Comparison of ENCODE assay signal across 14 cellular contexts in genomic region chr1:108117908-108118902, GRCh38.
DNase-seq lines count a peak whose midpoint lies in the region; ATAC-seq, FAIRE-seq and TF ChIP-seq lines count a peak whose summit lies in the region.
"Had no signal": no experiment of that assay in that cellular context is flagged by ENCODE, and none has a peak within 500 bp of the region (broad histone marks: within the 10 kb centered on the region; RNA-seq: fewer than 3 reads in every experiment).

No MANE protein-coding gene starts in this region.

- H3K27ac ChIP-seq in brain microvascular endothelial cell, result no peak overlapping the region

- no peaks in the 10 kb centered on the region for H3K36me3 ChIP-seq in brain microvascular endothelial cell (replicated peaks)

- TF ChIP-seq POLR2A in NB4 (IDR thresholded peaks at IDR 0.05; ENCODE audit: extremely low read depth, insufficient read length), result no peak
- TF ChIP-seq POLR2A in GM12891 (IDR thresholded peaks at IDR 0.05; ENCODE audit: low read depth, low read length), result no peak

- FAIRE-seq in GM12891 (lab: Jason Lieb, UNC), result no peak
- FAIRE-seq: GM18507 had no signal

- H3K36me3 Mint-ChIP-seq in activated CD4-positive, alpha-beta memory T cell treated with anti-CD3 and anti-CD28 coated beads for 36 hours, result no peaks in the 10 kb centered on the region
- H3K36me3 Mint-ChIP-seq in activated CD4-positive, alpha-beta memory T cell treated with anti-CD3 and anti-CD28 coated beads, Interleukin-2, amount 10 ng/mL, durations not matched to agents 7 days and 5 days (ENCODE audit: low read depth), result no peaks in the 10 kb centered on the region

- H3K4me3 ChIP-seq in NB4 (ENCODE audit: low read depth, low read length) (no peak overlapping the region), brain microvascular endothelial cell (ENCODE audit: low read depth, low read length) (no peak overlapping the region)

- H3K27me3 Mint-ChIP-seq in activated CD4-positive, alpha-beta memory T cell treated with anti-CD3 and anti-CD28 coated beads for 36 hours, result peaks cover 5% of the 10 kb centered on the region
- peaks cover 11% of the 10 kb centered on the region for H3K27me3 Mint-ChIP-seq in activated CD4-positive, alpha-beta memory T cell treated with anti-CD3 and anti-CD28 coated beads, Interleukin-2, amount 10 ng/mL, durations not matched to agents 7 days and 5 days
- H3K27me3 Mint-ChIP-seq: activated B cell treated with CpG ODN at 0.5 μM for 24 hours; stimulated activated naive CD8-positive, alpha-beta T cell treated with anti-CD3 and anti-CD28 coated beads, Interleukin-15, Interleukin-2, amounts not matched to agents 100 ng/mL and 50 ng/mL, for 24 hours had no signal

- no peaks in the 10 kb centered on the region for H3K9me3 Mint-ChIP-seq in activated CD4-positive, alpha-beta memory T cell treated with anti-CD3 and anti-CD28 coated beads for 36 hours
- H3K9me3 Mint-ChIP-seq in activated CD4-positive, alpha-beta memory T cell treated with anti-CD3 and anti-CD28 coated beads, Interleukin-2, amount 10 ng/mL, durations not matched to agents 7 days and 5 days, result no peaks in the 10 kb centered on the region
- H3K9me3 Mint-ChIP-seq: activated B cell treated with CpG ODN at 0.5 μM for 24 hours; stimulated activated naive CD8-positive, alpha-beta T cell treated with anti-CD3 and anti-CD28 coated beads, Interleukin-15, Interleukin-2, amounts not matched to agents 100 ng/mL and 50 ng/mL, for 24 hours had no signal

- peak; percentile 41 for ATAC-seq in omental fat pad (ENCODE audit: low FRiP score)
- ATAC-seq in HG03520 (IDR thresholded peaks at IDR 0.05; ENCODE audit: unreplicated experiment), result no peak

- CTCF ChIA-PET in activated CD4-positive, alpha-beta memory T cell treated with anti-CD3 and anti-CD28 coated beads for 36 hours (lab: Charles Lee), result interaction anchor here (0.8 to 2.1 kb wide), 3 partner anchors 206 to 337 kb away, joined by 3 to 17 read pairs (median 3); no protein-coding TSS in a partner anchor
- CTCF ChIA-PET in activated CD4-positive, alpha-beta memory T cell treated with anti-CD3 and anti-CD28 coated beads, Interleukin-2, amount 10 ng/mL, durations not matched to agents 7 days and 5 days (lab: Charles Lee), result interaction anchor here (1.1 to 2.9 kb wide), 2 partner anchors 20 to 336 kb away, joined by 3 to 24 read pairs; no protein-coding TSS in a partner anchor

- peaks cover 4% of the 10 kb centered on the region for H3K4me1 Mint-ChIP-seq in activated CD4-positive, alpha-beta memory T cell treated with anti-CD3 and anti-CD28 coated beads for 36 hours (ENCODE audit: low read depth)
- peaks cover 2% of the 10 kb centered on the region for H3K4me1 Mint-ChIP-seq in activated CD4-positive, alpha-beta memory T cell treated with anti-CD3 and anti-CD28 coated beads, Interleukin-2, amount 10 ng/mL, durations not matched to agents 7 days and 5 days

- no peaks in the 10 kb centered on the region for H3K27me3 ChIP-seq in brain microvascular endothelial cell (replicated peaks)

- peak; percentile 15 for DNase-seq in activated CD4-positive, alpha-beta memory T cell treated with anti-CD3 and anti-CD28 coated beads for 36 hours
- DNase-seq in activated CD4-positive, alpha-beta memory T cell treated with anti-CD3 and anti-CD28 coated beads, Interleukin-2, amount 10 ng/mL, durations not matched to agents 7 days and 5 days, result no peak
- DNase-seq in NB4 (ENCODE audit: low read depth), result peak; percentile 94
- peak; percentile 89 for DNase-seq in brain microvascular endothelial cell
- DNase-seq in omental fat pad (ENCODE audit: low spot score), result no peak
- no peak for DNase-seq in activated CD4-positive, alpha-beta T cell treated with anti-CD3 and anti-CD28 coated beads for 1 hour
- DNase-seq in GM12891 (ENCODE audit: insufficient read length, low spot score), result no peak
- DNase-seq: activated B cell treated with CpG ODN at 0.5 μM for 24 hours; midbrain; NCI-H526; stimulated activated CD4-positive, alpha-beta T cell treated with anti-CD3 and anti-CD28 coated beads, Interleukin-12 subunit alpha, Interleukin-12 subunit beta, amount 100 ng/mL, for 4 hours had no signal

- intact Hi-C loops in activated CD4-positive, alpha-beta memory T cell treated with anti-CD3 and anti-CD28 coated beads for 36 hours (cut with micrococcal nuclease), result no loop called here

- no peak overlapping the region for H3K27ac Mint-ChIP-seq in activated CD4-positive, alpha-beta memory T cell treated with anti-CD3 and anti-CD28 coated beads for 36 hours
- no peak overlapping the region for H3K27ac Mint-ChIP-seq in activated CD4-positive, alpha-beta memory T cell treated with anti-CD3 and anti-CD28 coated beads, Interleukin-2, amount 10 ng/mL, durations not matched to agents 7 days and 5 days
- H3K27ac Mint-ChIP-seq: activated B cell treated with CpG ODN at 0.5 μM for 24 hours; stimulated activated naive CD8-positive, alpha-beta T cell treated with anti-CD3 and anti-CD28 coated beads, Interleukin-15, Interleukin-2, amounts not matched to agents 100 ng/mL and 50 ng/mL, for 24 hours had no signal

- POLR2A ChIA-PET in activated CD4-positive, alpha-beta memory T cell treated with anti-CD3 and anti-CD28 coated beads for 36 hours (lab: Charles Lee), result interaction anchor here (1.2 kb wide), 1 partner anchor 154 kb away, joined by 4 read pairs; no protein-coding TSS in a partner anchor
- POLR2A ChIA-PET in activated CD4-positive, alpha-beta memory T cell treated with anti-CD3 and anti-CD28 coated beads, Interleukin-2, amount 10 ng/mL, durations not matched to agents 7 days and 5 days (lab: Charles Lee), result no interaction called here

- H3K4me3 Mint-ChIP-seq in activated CD4-positive, alpha-beta memory T cell treated with anti-CD3 and anti-CD28 coated beads for 36 hours, result no peak overlapping the region
- H3K4me3 Mint-ChIP-seq in activated CD4-positive, alpha-beta memory T cell treated with anti-CD3 and anti-CD28 coated beads, Interleukin-2, amount 10 ng/mL, durations not matched to agents 7 days and 5 days, result no peak overlapping the region
- H3K4me3 Mint-ChIP-seq: activated B cell treated with CpG ODN at 0.5 μM for 24 hours; stimulated activated naive CD8-positive, alpha-beta T cell treated with anti-CD3 and anti-CD28 coated beads, Interleukin-15, Interleukin-2, amounts not matched to agents 100 ng/mL and 50 ng/mL, for 24 hours had no signal

- no peak for TF ChIP-seq CTCF in NB4 (IDR thresholded peaks at IDR 0.05; ENCODE audit: low read depth, low read length)
- no peak for TF ChIP-seq CTCF in brain microvascular endothelial cell (IDR thresholded peaks at IDR 0.05; ENCODE audit: low read depth, low read length, missing control alignments)
- TF ChIP-seq CTCF in omental fat pad (IDR thresholded peaks at IDR 0.05), result no peak

- in situ Hi-C loops in brain microvascular endothelial cell (cut with HindIII; ENCODE audit: low pct_ligation_motif_present, low sequenced_read_pairs), result no loop called here

TF ChIP-seq in GM12891, 5 proteins besides CTCF, POLR2A, EP300 and RAD21:
- TF ChIP-seq PAX5 (IDR thresholded peaks at IDR 0.05; ENCODE audit: insufficient read depth, low read length, severe bottlenecking) (no peak), POU2F2 (IDR thresholded peaks at IDR 0.05; ENCODE audit: low read depth, low read length) (no peak), TAF1 (IDR thresholded peaks at IDR 0.05; ENCODE audit: low read depth, low read length) (no peak), POLR2AphosphoS5 (IDR thresholded peaks at IDR 0.05; ENCODE audit: low read depth, low read length) (no peak), SPI1 (IDR thresholded peaks at IDR 0.05; ENCODE audit: low read depth, low read length) (no peak)

Comparison
In these comparisons a context has a peak if more than half of its experiments do, and no peak if none do; other contexts are left out.
1. DNase-seq: peak in activated CD4-positive, alpha-beta memory T cell treated with anti-CD3 and anti-CD28 coated beads for 36 hours (single experiment), NB4 (single experiment) and brain microvascular endothelial cell (single experiment); none in activated CD4-positive, alpha-beta memory T cell treated with anti-CD3 and anti-CD28 coated beads, Interleukin-2, amount 10 ng/mL, durations not matched to agents 7 days and 5 days (single experiment), omental fat pad (single experiment), activated CD4-positive, alpha-beta T cell treated with anti-CD3 and anti-CD28 coated beads for 1 hour (single experiment) and GM12891 (single experiment).